Comparison of ENCODE assay signal across 16 cellular contexts in genomic region chr12:27000962-27001361, GRCh38.
"Had no signal": no experiment of that assay in that cellular context is flagged by ENCODE, and none has a peak within 500 bp of the region (broad histone marks: within the 10 kb centered on the region; RNA-seq: fewer than 3 reads in every experiment).

No MANE protein-coding gene starts in this region.

- ATAC-seq: activated T-cell treated with anti-CD3 and anti-CD28 coated beads, Interleukin-2, amount 50 U/mL, for 4 hours; foreskin keratinocyte; left lobe of liver; mucosa of descending colon; sciatic nerve; stimulated activated memory B cell treated with anti-CD40 and anti-IgM and Interleukin-4, amounts not matched to agents 10 μg/mL and 1 μg/mL and 100 μg/mL, for 72 hours had no signal

- H3K27me3 ChIP-seq: ascending aorta, foreskin keratinocyte, spleen, tibial artery, vagina had no signal

- H3K9me3 Mint-ChIP-seq: activated T-cell treated with anti-CD3 and anti-CD28 coated beads, Interleukin-2, amount 50 U/mL, for 4 hours; nephron had no signal

- H3K27ac ChIP-seq: ascending aorta, foreskin keratinocyte, tibial artery, vagina, WERI-Rb-1 had no signal

- H3K4me3 ChIP-seq: ascending aorta, mucosa of descending colon, spleen, tibial artery, vagina had no signal

- H3K4me1 ChIP-seq: foreskin keratinocyte, vagina had no signal

- H3K4me3 Mint-ChIP-seq: activated T-cell treated with anti-CD3 and anti-CD28 coated beads, Interleukin-2, amount 50 U/mL, for 4 hours; nephron; stimulated activated memory B cell treated with anti-CD40 and anti-IgM and Interleukin-4, amounts not matched to agents 10 μg/mL and 1 μg/mL and 100 μg/mL, for 72 hours had no signal

- DNase-seq: activated CD4-positive, alpha-beta T cell treated with anti-CD3 and anti-CD28 coated beads for 48 hours; activated gamma-delta T cell treated with Interleukin-2 at 50 U/mL for 16 hours; activated T-cell treated with anti-CD3 and anti-CD28 coated beads, Interleukin-2, amount 50 U/mL, for 4 hours; foreskin keratinocyte; mammary epithelial cell; mucosa of descending colon; spleen; stimulated activated CD4-positive, alpha-beta T cell treated with anti-CD3 and anti-CD28 coated beads, Interleukin-1b, Interleukin-23, amount 100 ng/mL, for 48 hours; tibial artery; WERI-Rb-1 had no signal

- H3K9me3 ChIP-seq: ascending aorta, mucosa of descending colon, spleen, tibial artery, vagina had no signal

- H3K27me3 Mint-ChIP-seq: stimulated activated memory B cell treated with anti-CD40 and anti-IgM and Interleukin-4, amounts not matched to agents 10 μg/mL and 1 μg/mL and 100 μg/mL, for 72 hours had no signal

- H3K27ac Mint-ChIP-seq: nephron; stimulated activated memory B cell treated with anti-CD40 and anti-IgM and Interleukin-4, amounts not matched to agents 10 μg/mL and 1 μg/mL and 100 μg/mL, for 72 hours had no signal
